In the genomic region with DNA sequence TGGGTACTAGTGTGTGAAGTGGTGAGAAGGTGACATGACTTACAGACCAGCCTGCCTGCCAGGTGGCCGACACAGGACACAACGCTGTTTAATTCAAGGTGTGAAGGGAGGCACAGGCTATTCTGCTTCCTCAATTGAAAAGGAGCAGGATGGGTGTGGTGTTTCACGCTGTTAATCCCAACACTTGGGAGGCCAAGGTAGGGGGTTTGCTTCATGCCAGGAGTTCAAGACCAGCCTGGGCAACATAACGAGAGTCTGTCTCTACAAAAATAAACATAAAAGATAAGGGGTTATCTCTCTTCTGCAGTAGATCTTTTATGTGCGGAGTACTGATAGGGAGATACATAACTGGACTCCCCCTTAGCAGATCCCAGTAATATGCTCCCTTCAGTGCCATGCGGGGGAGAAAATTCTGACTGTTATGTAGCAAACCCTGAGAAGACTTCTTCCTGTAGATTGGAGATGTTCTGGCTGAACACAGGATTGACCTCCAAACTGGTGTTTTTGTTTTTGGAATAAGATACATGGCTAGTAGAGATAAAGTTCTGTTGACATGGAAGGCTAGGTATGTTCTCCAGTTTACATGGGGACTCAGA, we compare ENCODE assay signal across 20 cellular contexts.
"Had no signal": no experiment of that assay in that cellular context is flagged by ENCODE, and none has a peak within 500 bp of the region (broad histone marks: within the 10 kb centered on the region; RNA-seq: fewer than 3 reads in every experiment).

No MANE protein-coding gene starts in this region.

- H3K4me3 ChIP-seq: ascending aorta, gastrocnemius medialis, heart left ventricle, thyroid gland had no signal

- H3K4me1 Mint-ChIP-seq: activated naive CD4-positive, alpha-beta T cell treated with anti-CD3 and anti-CD28 coated beads, Interleukin-2, amount 10 ng/mL, durations not matched to agents 7 days and 5 days had no signal

- H3K27me3 ChIP-seq: ascending aorta, gastrocnemius medialis, heart left ventricle, neutrophil, thyroid gland had no signal

- ATAC-seq: activated CD8-positive, alpha-beta T cell treated with anti-CD3 and anti-CD28 coated beads, Interleukin-2, amount 10 ng/mL, durations not matched to agents 7 days and 5 days; activated naive CD8-positive, alpha-beta T cell treated with anti-CD3 and anti-CD28 coated beads, Interleukin-2, amount 50 U/mL, for 24 hours; activated T-cell treated with anti-CD3 and anti-CD28 coated beads, Interleukin-2, amount 50 U/mL, for 4 hours; esophagus mucosa; gastrocnemius medialis; left ventricle myocardium superior; naive thymus-derived CD8-positive, alpha-beta T cell had no signal

- H3K9ac ChIP-seq: parathyroid adenoma had no signal

- H3K36me3 Mint-ChIP-seq: activated naive CD4-positive, alpha-beta T cell treated with anti-CD3 and anti-CD28 coated beads, Interleukin-2, amount 10 ng/mL, durations not matched to agents 7 days and 5 days had no signal

- H2AFZ ChIP-seq: parathyroid adenoma had no signal

- H3K36me3 ChIP-seq: ascending aorta, gastrocnemius medialis, heart left ventricle, neutrophil, thyroid gland had no signal

- H3K4me3 Mint-ChIP-seq: activated CD4-positive, alpha-beta T cell treated with anti-CD3 and anti-CD28 coated beads, Interleukin-2, amount 10 ng/mL, durations not matched to agents 24 days and 14 days; activated CD8-positive, alpha-beta T cell treated with anti-CD3 and anti-CD28 coated beads, Interleukin-2, amount 10 ng/mL, durations not matched to agents 7 days and 5 days; activated naive CD4-positive, alpha-beta T cell treated with anti-CD3 and anti-CD28 coated beads, Interleukin-2, amount 10 ng/mL, durations not matched to agents 7 days and 5 days; activated naive CD8-positive, alpha-beta T cell treated with anti-CD3 and anti-CD28 coated beads, Interleukin-2, amount 50 U/mL, for 24 hours; activated T-cell treated with anti-CD3 and anti-CD28 coated beads, Interleukin-2, amount 50 U/mL, for 4 hours had no signal

- H3K27ac Mint-ChIP-seq: activated CD4-positive, alpha-beta T cell treated with anti-CD3 and anti-CD28 coated beads, Interleukin-2, amount 10 ng/mL, durations not matched to agents 24 days and 14 days; activated CD8-positive, alpha-beta T cell treated with anti-CD3 and anti-CD28 coated beads, Interleukin-2, amount 10 ng/mL, durations not matched to agents 7 days and 5 days; activated naive CD4-positive, alpha-beta T cell treated with anti-CD3 and anti-CD28 coated beads, Interleukin-2, amount 10 ng/mL, durations not matched to agents 7 days and 5 days; activated naive CD8-positive, alpha-beta T cell treated with anti-CD3 and anti-CD28 coated beads, Interleukin-2, amount 50 U/mL, for 24 hours had no signal

- H3K9me3 Mint-ChIP-seq: activated CD4-positive, alpha-beta T cell treated with anti-CD3 and anti-CD28 coated beads, Interleukin-2, amount 10 ng/mL, durations not matched to agents 24 days and 14 days; activated naive CD8-positive, alpha-beta T cell treated with anti-CD3 and anti-CD28 coated beads, Interleukin-2, amount 50 U/mL, for 24 hours; activated T-cell treated with anti-CD3 and anti-CD28 coated beads, Interleukin-2, amount 50 U/mL, for 4 hours; naive thymus-derived CD8-positive, alpha-beta T cell had no signal

- H3K27me3 Mint-ChIP-seq: activated CD4-positive, alpha-beta T cell treated with anti-CD3 and anti-CD28 coated beads, Interleukin-2, amount 10 ng/mL, durations not matched to agents 24 days and 14 days; activated naive CD4-positive, alpha-beta T cell treated with anti-CD3 and anti-CD28 coated beads, Interleukin-2, amount 10 ng/mL, durations not matched to agents 7 days and 5 days; activated naive CD8-positive, alpha-beta T cell treated with anti-CD3 and anti-CD28 coated beads, Interleukin-2, amount 50 U/mL, for 24 hours; naive thymus-derived CD8-positive, alpha-beta T cell had no signal

- FAIRE-seq: endometrium, urothelium cell line had no signal

- H3K27ac ChIP-seq: gastrocnemius medialis, parathyroid adenoma, thyroid gland had no signal

- H3K9me3 ChIP-seq: ascending aorta, gastrocnemius medialis, neutrophil, thyroid gland had no signal

- DNase-seq: activated CD4-positive, alpha-beta T cell treated with anti-CD3 and anti-CD28 coated beads, Interleukin-2, amount 10 ng/mL, durations not matched to agents 24 days and 14 days; activated CD8-positive, alpha-beta T cell treated with anti-CD3 and anti-CD28 coated beads, Interleukin-2, amount 10 ng/mL, durations not matched to agents 7 days and 5 days; activated naive CD4-positive, alpha-beta T cell treated with anti-CD3 and anti-CD28 coated beads, Interleukin-2, amount 10 ng/mL, durations not matched to agents 7 days and 5 days; activated naive CD8-positive, alpha-beta T cell treated with anti-CD3 and anti-CD28 coated beads, Interleukin-2, amount 50 U/mL, for 24 hours; activated T-cell treated with anti-CD3 and anti-CD28 coated beads, Interleukin-2, amount 50 U/mL, for 4 hours; gastrocnemius medialis; heart left ventricle; kidney glomerular epithelial cell; left ventricle myocardium superior; naive thymus-derived CD8-positive, alpha-beta T cell; stimulated activated naive CD4-positive, alpha-beta T cell; SW 1271; T-helper 2 cell; thyroid gland had no signal
